9 cellular contexts compared by ENCODE assay signal in genomic region chr10:102775973-102776669, GRCh38. TPM values are rescaled to one million over a fixed set of nuclear protein-coding genes. Genes with fewer than 3 reads are reported as not detected.
DNase-seq lines count a peak whose midpoint lies in the region; ATAC-seq, FAIRE-seq and TF ChIP-seq lines count a peak whose summit lies in the region.
"Had no signal": no experiment of that assay in that cellular context is flagged by ENCODE, and none has a peak within 500 bp of the region (broad histone marks: within the 10 kb centered on the region; RNA-seq: fewer than 3 reads in every experiment).

No MANE protein-coding gene starts in this region.

- peaks cover 70% of the 10 kb centered on the region for H3K4me1 ChIP-seq in astrocyte (ENCODE audit: insufficient read depth, low read length)

- no peaks in the 10 kb centered on the region for H3K9me3 Mint-ChIP-seq in astrocyte (ENCODE audit: unreplicated experiment)
- H3K9me3 Mint-ChIP-seq in activated T-helper 2 cell treated with anti-CD3 and anti-CD28 coated beads, Interferon-gamma antibody, Interleukin-2, Interleukin-4, amounts not matched to agents 10 μg/mL and 5 μg/mL and 100 μg/mL, durations not matched to agents 14 hours and 24 hours and 36 hours = no peaks in the 10 kb centered on the region

- H4K20me1 ChIP-seq in astrocyte (ENCODE audit: insufficient read depth, low read length) = peaks cover 21% of the 10 kb centered on the region

- H3K27me3 ChIP-seq in astrocyte (ENCODE audit: insufficient read depth, low read length) = no peaks in the 10 kb centered on the region

- H3K27me3 Mint-ChIP-seq in astrocyte (ENCODE audit: low read depth, unreplicated experiment) = no peaks in the 10 kb centered on the region
- H3K27me3 Mint-ChIP-seq in activated T-helper 2 cell treated with anti-CD3 and anti-CD28 coated beads, Interferon-gamma antibody, Interleukin-2, Interleukin-4, amounts not matched to agents 10 μg/mL and 5 μg/mL and 100 μg/mL, durations not matched to agents 14 hours and 24 hours and 36 hours (ENCODE audit: low read depth) = no peaks in the 10 kb centered on the region

- H3K36me3 ChIP-seq in astrocyte (ENCODE audit: insufficient read depth, low read length) = no peaks in the 10 kb centered on the region

- peak; percentile 20 for FAIRE-seq in astrocyte (lab: Jason Lieb, UNC)
- FAIRE-seq: G401.6 had no signal

- peak overlapping the region; percentile 97 for H3K27ac ChIP-seq in astrocyte (ENCODE audit: low read depth, low read length)

- no peak for ATAC-seq in GM21737 (IDR thresholded peaks at IDR 0.05; ENCODE audit: unreplicated experiment)

- no peak overlapping the region for H2AFZ ChIP-seq in astrocyte (ENCODE audit: low read depth, low read length)

- peak overlapping the region; percentile 85 for H3K4me3 Mint-ChIP-seq in astrocyte (ENCODE audit: unreplicated experiment)
- no peak overlapping the region for H3K4me3 Mint-ChIP-seq in activated T-helper 2 cell treated with anti-CD3 and anti-CD28 coated beads, Interferon-gamma antibody, Interleukin-2, Interleukin-4, amounts not matched to agents 10 μg/mL and 5 μg/mL and 100 μg/mL, durations not matched to agents 14 hours and 24 hours and 36 hours (ENCODE audit: low read depth)

- peak overlapping the region; percentile 93 for H3K9ac ChIP-seq in astrocyte (ENCODE audit: low read length)

- intact Hi-C loops in activated T-helper 2 cell treated with anti-CD3 and anti-CD28 coated beads, Interferon-gamma antibody, Interleukin-2, Interleukin-4, amounts not matched to agents 10 μg/mL and 5 μg/mL and 100 μg/mL, durations not matched to agents 14 hours and 24 hours and 36 hours (cut with micrococcal nuclease) = no loop called here

- no peaks in the 10 kb centered on the region for H3K9me3 ChIP-seq in astrocyte (ENCODE audit: insufficient read depth, low read depth, low read length)

- peak overlapping the region; percentile 96 for H3K27ac Mint-ChIP-seq in astrocyte (ENCODE audit: unreplicated experiment)
- no peak overlapping the region for H3K27ac Mint-ChIP-seq in activated T-helper 2 cell treated with anti-CD3 and anti-CD28 coated beads, Interferon-gamma antibody, Interleukin-2, Interleukin-4, amounts not matched to agents 10 μg/mL and 5 μg/mL and 100 μg/mL, durations not matched to agents 14 hours and 24 hours and 36 hours

- peaks cover 61% of the 10 kb centered on the region for H3K79me2 ChIP-seq in astrocyte (ENCODE audit: insufficient read depth, low read length)

- peak overlapping the region; percentile 66 for H3K4me3 ChIP-seq in astrocyte (ENCODE audit: insufficient read depth, low read depth, low read length)

- peaks cover 2% of the 10 kb centered on the region for H3K36me3 Mint-ChIP-seq in astrocyte (ENCODE audit: low read depth, unreplicated experiment)
- H3K36me3 Mint-ChIP-seq in activated T-helper 2 cell treated with anti-CD3 and anti-CD28 coated beads, Interferon-gamma antibody, Interleukin-2, Interleukin-4, amounts not matched to agents 10 μg/mL and 5 μg/mL and 100 μg/mL, durations not matched to agents 14 hours and 24 hours and 36 hours (ENCODE audit: low read depth) = peaks cover 16% of the 10 kb centered on the region

- peaks cover 61% of the 10 kb centered on the region for H3K4me1 Mint-ChIP-seq in astrocyte (ENCODE audit: low read depth, unreplicated experiment)
- peaks cover 33% of the 10 kb centered on the region for H3K4me1 Mint-ChIP-seq in activated T-helper 2 cell treated with anti-CD3 and anti-CD28 coated beads, Interferon-gamma antibody, Interleukin-2, Interleukin-4, amounts not matched to agents 10 μg/mL and 5 μg/mL and 100 μg/mL, durations not matched to agents 14 hours and 24 hours and 36 hours (ENCODE audit: low read depth)

- TF ChIP-seq CTCF in astrocyte (IDR thresholded peaks at IDR 0.05; ENCODE audit: insufficient read depth, low read depth, low read length) = no peak

- H3K4me2 ChIP-seq in astrocyte (ENCODE audit: low read length) = peak overlapping the region; percentile 91

- peak; percentile 44 for DNase-seq in activated T-cell treated with anti-CD3 and anti-CD28 coated beads, Interleukin-2, amount 50 U/mL, for 1 hour
- no peak for DNase-seq in activated T-cell treated with anti-CD3 and anti-CD28 coated beads for 4 hours
- peak; percentile 93 for DNase-seq in astrocyte (ENCODE audit: low read depth)
- peak in 44 of 51 donors; percentile 16 to 81 (median 54) for DNase-seq in hypothalamus (lab: John Stamatoyannopoulos, UW)
- DNase-seq in pulmonary artery endothelial cell (ENCODE audit: low read depth, low spot score) = peak; percentile 88
- DNase-seq in NCI-H2107 (lab: John Stamatoyannopoulos, UW) = no peak
- no peak for DNase-seq in activated T-helper 2 cell treated with anti-CD3 and anti-CD28 coated beads, Interferon-gamma antibody, Interleukin-2, Interleukin-4, amounts not matched to agents 10 μg/mL and 5 μg/mL and 100 μg/mL, durations not matched to agents 14 hours and 24 hours and 36 hours (ENCODE audit: low spot score)

RNA-seq across cellular contexts. Expression of gene WBP1L, which starts 32.4 kb away (rescaled TPM):
- 73.6 and 75.7 TPM in 2 replicates for total RNA-seq in astrocyte
- 46.8 and 72.1 TPM in 2 replicates for total RNA-seq in pulmonary artery endothelial cell
- 18.0 and 19.9 TPM in 2 replicates for total RNA-seq in activated T-helper 2 cell treated with anti-CD3 and anti-CD28 coated beads, Interferon-gamma antibody, Interleukin-2, Interleukin-4, amounts not matched to agents 10 μg/mL and 5 μg/mL and 100 μg/mL, durations not matched to agents 14 hours and 24 hours and 36 hours

Comparison
In these comparisons a context has a peak if more than half of its experiments do, and no peak if none do; other contexts are left out.
1. DNase-seq: peak in activated T-cell treated with anti-CD3 and anti-CD28 coated beads, Interleukin-2, amount 50 U/mL, for 1 hour (single experiment), astrocyte (single experiment), hypothalamus (44 of 51) and pulmonary artery endothelial cell (single experiment); none in activated T-cell treated with anti-CD3 and anti-CD28 coated beads for 4 hours (single experiment), NCI-H2107 (single experiment) and activated T-helper 2 cell treated with anti-CD3 and anti-CD28 coated beads, Interferon-gamma antibody, Interleukin-2, Interleukin-4, amounts not matched to agents 10 μg/mL and 5 μg/mL and 100 μg/mL, durations not matched to agents 14 hours and 24 hours and 36 hours (single experiment).